In the genomic region with DNA sequence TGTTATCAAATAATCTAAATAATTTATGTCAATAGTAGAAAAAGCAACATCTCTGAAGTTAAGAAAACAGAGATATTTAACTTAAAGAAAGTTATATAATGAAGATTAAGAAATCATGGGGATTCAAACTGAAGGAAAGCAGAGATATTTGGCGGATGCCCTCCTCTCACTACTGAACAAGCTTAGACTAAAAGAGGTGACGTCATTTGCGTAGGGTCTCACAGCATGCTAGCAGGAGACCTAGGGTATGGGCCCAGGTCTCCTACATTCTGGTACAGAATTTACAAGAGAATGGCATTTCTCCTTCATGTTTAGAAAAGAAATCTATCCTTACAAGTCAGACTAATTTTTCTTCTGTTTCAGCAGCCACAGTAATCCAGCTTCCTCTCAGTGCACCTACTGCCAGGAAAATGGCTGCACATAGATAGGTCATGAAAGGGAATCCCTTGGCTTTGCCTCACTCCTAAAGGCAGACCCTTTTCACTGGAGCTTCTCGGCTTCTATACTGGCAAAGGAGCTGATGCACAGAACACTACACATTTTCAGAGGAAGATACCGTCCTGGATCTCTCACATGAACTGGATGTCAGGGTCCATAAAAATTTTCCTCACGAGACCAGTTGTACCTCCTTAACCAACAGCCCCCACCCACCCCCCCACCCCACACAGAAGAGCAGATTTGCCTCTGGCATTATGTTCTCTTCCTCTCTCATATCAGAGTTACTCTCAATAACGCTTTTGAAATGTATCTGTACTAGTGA, we compare ENCODE assay signal across 1 cellular context.
TF ChIP-seq lines count a peak whose summit lies in the region.

No MANE protein-coding gene starts in this region.

TF ChIP-seq in A549, 52 proteins besides CTCF, POLR2A, EP300 and RAD21:
- TF ChIP-seq RFX5 (IDR thresholded peaks at IDR 0.05) = no peak
- no peak for TF ChIP-seq EHF (CRISPR knock-in tag; IDR thresholded peaks at IDR 0.05)
- no peak for TF ChIP-seq REST (IDR thresholded peaks at IDR 0.05)
- TF ChIP-seq HOXB5 (CRISPR knock-in tag; IDR thresholded peaks at IDR 0.05) = no peak
- TF ChIP-seq MAZ (IDR thresholded peaks at IDR 0.05; ENCODE audit: borderline replicate concordance, low read depth, low read length) = no peak
